Comparison of ENCODE assay signal across 15 cellular contexts in the genomic region with DNA sequence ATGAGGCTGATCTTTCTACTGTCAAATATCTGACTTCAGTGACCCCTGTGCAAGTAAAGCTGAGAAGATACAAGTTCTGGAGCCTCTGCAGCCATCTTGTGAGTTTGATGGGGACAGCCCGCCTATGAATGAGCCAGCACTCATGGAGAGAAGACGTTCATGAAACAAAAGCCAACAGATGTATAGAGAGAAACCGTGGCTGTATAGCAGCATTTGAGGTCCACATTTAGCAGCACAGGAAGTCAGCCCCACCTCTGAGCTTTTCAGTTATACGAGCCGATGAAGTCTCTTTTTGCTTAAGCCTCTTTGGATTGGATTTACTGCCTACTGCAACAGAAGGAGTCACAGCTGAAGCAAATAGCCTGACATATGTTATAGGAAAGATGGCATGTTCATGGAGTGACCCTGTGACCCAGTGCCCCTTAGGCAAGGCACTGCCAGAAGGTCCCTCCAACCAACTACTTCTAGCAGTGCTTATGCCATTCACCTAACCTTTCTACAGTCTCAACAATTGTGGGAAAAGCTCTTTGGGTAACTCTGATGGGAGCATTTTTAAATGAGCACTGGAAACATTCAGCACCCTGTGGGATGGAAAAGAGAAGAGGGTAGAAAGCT. TPM values are rescaled to one million over a fixed set of nuclear protein-coding genes. Genes with fewer than 3 reads are reported as not detected.
"Had no signal": no experiment of that assay in that cellular context is flagged by ENCODE, and none has a peak within 500 bp of the region (broad histone marks: within the 10 kb centered on the region; RNA-seq: fewer than 3 reads in every experiment).

No MANE protein-coding gene starts in this region.

- H3K4me3 Mint-ChIP-seq: activated CD4-positive, alpha-beta memory T cell treated with anti-CD3 and anti-CD28 coated beads for 36 hours; activated naive CD4-positive, alpha-beta T cell treated with anti-CD3 and anti-CD28 coated beads for 36 hours; natural killer cell treated with Interleukin-12 subunit alpha and Interleukin-12 subunit beta and Interleukin-15 and Interleukin-18, amount 100 ng/mL, for 72 hours had no signal

- H3K36me3 Mint-ChIP-seq: activated CD4-positive, alpha-beta memory T cell treated with anti-CD3 and anti-CD28 coated beads for 36 hours; natural killer cell treated with Interleukin-12 subunit alpha and Interleukin-12 subunit beta and Interleukin-15 and Interleukin-18, amount 100 ng/mL, for 72 hours had no signal

- H3K4me3 ChIP-seq: adrenal gland, right lobe of liver, upper lobe of left lung had no signal

- ATAC-seq: natural killer cell treated with Interleukin-12 subunit alpha and Interleukin-12 subunit beta and Interleukin-15 and Interleukin-18, amount 100 ng/mL, for 72 hours had no signal

- H3K9me3 ChIP-seq: adrenal gland, right lobe of liver, upper lobe of left lung had no signal

- H3K9me3 Mint-ChIP-seq: activated CD4-positive, alpha-beta memory T cell treated with anti-CD3 and anti-CD28 coated beads for 36 hours; activated naive CD4-positive, alpha-beta T cell treated with anti-CD3 and anti-CD28 coated beads for 36 hours; natural killer cell treated with Interleukin-12 subunit alpha and Interleukin-12 subunit beta and Interleukin-15 and Interleukin-18, amount 100 ng/mL, for 72 hours had no signal

- H3K27me3 ChIP-seq: right lobe of liver had no signal

- H3K27ac ChIP-seq: adrenal gland, right lobe of liver, upper lobe of left lung had no signal

- H3K36me3 ChIP-seq: adrenal gland, right lobe of liver, upper lobe of left lung had no signal

- H3K27ac Mint-ChIP-seq: activated CD4-positive, alpha-beta memory T cell treated with anti-CD3 and anti-CD28 coated beads for 36 hours; activated naive CD4-positive, alpha-beta T cell treated with anti-CD3 and anti-CD28 coated beads for 36 hours; natural killer cell treated with Interleukin-12 subunit alpha and Interleukin-12 subunit beta and Interleukin-15 and Interleukin-18, amount 100 ng/mL, for 72 hours; progenitor cell of endocrine pancreas had no signal

- DNase-seq: activated CD4-positive, alpha-beta memory T cell treated with anti-CD3 and anti-CD28 coated beads for 36 hours; activated CD4-positive, CD25-positive, alpha-beta regulatory T cell treated with anti-CD3 and anti-CD28 coated beads, Interleukin-2, amount 50 U/mL, for 72 hours; activated naive CD4-positive, alpha-beta T cell treated with anti-CD3 and anti-CD28 coated beads for 36 hours; adrenal gland; cortex of kidney; effector CD8-positive, alpha-beta T cell; foreskin melanocyte; islet precursor cell; occipital lobe; right lobe of liver; stimulated activated naive CD4-positive, alpha-beta T cell; upper lobe of left lung had no signal

RNA-seq across cellular contexts. Expression of gene DLEU7, which starts 3.5 kb away (rescaled TPM):
- total RNA-seq: activated CD4-positive, alpha-beta memory T cell treated with anti-CD3 and anti-CD28 coated beads for 36 hours; activated naive CD4-positive, alpha-beta T cell treated with anti-CD3 and anti-CD28 coated beads for 36 hours; natural killer cell treated with Interleukin-12 subunit alpha and Interleukin-12 subunit beta and Interleukin-15 and Interleukin-18, amount 100 ng/mL, for 72 hours; T-helper 2 cell treated with Interferon-gamma antibody and Interleukin-4, amounts not matched to agents 100 ng/mL and 5 ng/mL, for 36 hours had no signal
